8 cellular contexts compared by ENCODE assay signal in genomic region chr3:49701388-49702077, GRCh38. TPM values are rescaled to one million over a fixed set of nuclear protein-coding genes. Genes with fewer than 3 reads are reported as not detected.
A peak's percentile ranks its signal among the peaks of the same experiment; 100 is the strongest.
DNase-seq lines count a peak whose midpoint lies in the region; ATAC-seq and TF ChIP-seq lines count a peak whose summit lies in the region.
"Had no signal": no experiment of that assay in that cellular context is flagged by ENCODE, and none has a peak within 500 bp of the region (broad histone marks: within the 10 kb centered on the region; RNA-seq: fewer than 3 reads in every experiment).

No MANE protein-coding gene starts in this region.

- H3K4me3 ChIP-seq in left ventricle myocardium inferior = no peak overlapping the region
- no peak overlapping the region for H3K4me3 ChIP-seq in right atrium auricular region
- no peak overlapping the region for H3K4me3 ChIP-seq in endodermal cell (ENCODE audit: low read length)
- H3K4me3 ChIP-seq: HAP-1 had no signal

- H3K9me3 ChIP-seq in left ventricle myocardium inferior (replicated peaks) (no peaks in the 10 kb centered on the region), right atrium auricular region (no peaks in the 10 kb centered on the region), endodermal cell (ENCODE audit: control insufficient read depth, low read length) (no peaks in the 10 kb centered on the region)
- H3K9me3 ChIP-seq: HAP-1 had no signal

- H3K27me3 Mint-ChIP-seq in endodermal cell (ENCODE audit: insufficient read depth) = no peaks in the 10 kb centered on the region

- 72 to 87% methylated on average over 7 to 21 of the region's 21 CpGs for WGBS in endodermal cell (ENCODE audit: insufficient coverage in 1 of 2, insufficient read length in 1 of 2), 2 experiments

- H3K36me3 Mint-ChIP-seq in endodermal cell (ENCODE audit: low read depth) = peaks cover 6% of the 10 kb centered on the region

- H3K9me3 Mint-ChIP-seq in endodermal cell = no peaks in the 10 kb centered on the region

- no peaks in the 10 kb centered on the region for H3K4me1 Mint-ChIP-seq in endodermal cell

- H3K27ac Mint-ChIP-seq in endodermal cell = peak overlapping the region; percentile 58

- ATAC-seq in HG02623 (IDR thresholded peaks at IDR 0.05; ENCODE audit: unreplicated experiment) = no peak

- peaks cover 31% of the 10 kb centered on the region for H3K4me1 ChIP-seq in left ventricle myocardium inferior
- peaks cover 0 to 14% of the 10 kb centered on the region in 2 donors for H3K4me1 ChIP-seq in right atrium auricular region
- H3K4me1 ChIP-seq in endodermal cell (ENCODE audit: control insufficient read depth, insufficient read depth, low read length) = no peaks in the 10 kb centered on the region
- H3K4me1 ChIP-seq: HAP-1 had no signal

- TF ChIP-seq CTCF in left ventricle myocardium inferior (IDR thresholded peaks at IDR 0.05; ENCODE audit: borderline replicate concordance) (peak; percentile 46), right atrium auricular region (IDR thresholded peaks at IDR 0.05) (peak in 1 of 2 donors; percentile 31), endodermal cell (conservative IDR thresholded peaks at IDR 0.05) (peak; percentile 72)

- H3K27ac ChIP-seq in left ventricle myocardium inferior (replicated peaks) = no peak overlapping the region
- H3K27ac ChIP-seq in right atrium auricular region = no peak overlapping the region
- H3K27ac ChIP-seq in endodermal cell (ENCODE audit: low read depth, low read length) = peak overlapping the region; percentile 22

- no peak overlapping the region for H3K9ac ChIP-seq in endodermal cell (ENCODE audit: extremely low read depth, low read length, poor library complexity, severe bottlenecking)

- no peak for DNase-seq in left ventricle myocardium inferior
- DNase-seq in right atrium auricular region (ENCODE audit: low spot score) = no peak
- peak; percentile 89 for DNase-seq in endodermal cell
- DNase-seq in SW480 (ENCODE audit: low spot score) = no peak
- no peak for DNase-seq in stimulated activated naive CD4-positive, alpha-beta T cell (lab: John Stamatoyannopoulos, UW)
- DNase-seq: MV-4-11 had no signal

- H3K36me3 ChIP-seq in left ventricle myocardium inferior = peaks cover 77% of the 10 kb centered on the region
- peaks cover 36% of the 10 kb centered on the region for H3K36me3 ChIP-seq in right atrium auricular region
- H3K36me3 ChIP-seq in endodermal cell (ENCODE audit: control insufficient read depth, insufficient read depth, low read length) = peaks cover 5% of the 10 kb centered on the region

- intact Hi-C loops in left ventricle myocardium inferior (cut with micrococcal nuclease) = no loop called here

- H3K27me3 ChIP-seq in left ventricle myocardium inferior (ENCODE audit: low read depth) (no peaks in the 10 kb centered on the region), right atrium auricular region (no peaks in the 10 kb centered on the region), endodermal cell (ENCODE audit: control insufficient read depth, insufficient read depth, low read length, poor library complexity, severe bottlenecking) (no peaks in the 10 kb centered on the region)

- no peak overlapping the region for H3K4me3 Mint-ChIP-seq in endodermal cell

RNA-seq across cellular contexts. Expression of gene RNF123, which starts 12.2 kb away (rescaled TPM):
- total RNA-seq in left ventricle myocardium inferior (48.6 TPM), right atrium auricular region (10 to 100 TPM; 29.1 to 29.8 TPM), endodermal cell (10 to 100 TPM; 47.3 to 47.6 TPM)
- polyA plus RNA-seq in endodermal cell (2013, experiment 1 of 2) = 38.6 TPM
- polyA plus RNA-seq in endodermal cell (2013, experiment 2 of 2) = 33.5 TPM

RNA-seq across cellular contexts. Expression of gene MST1, which starts 12.3 kb away (rescaled TPM):
- 5.4 TPM for total RNA-seq in left ventricle myocardium inferior
- total RNA-seq in right atrium auricular region = 1 to 10 TPM; 3.9 to 8.0 TPM
- 10 to 100 TPM; 30.8 to 35.5 TPM for total RNA-seq in endodermal cell
- 21.9 TPM for polyA plus RNA-seq in endodermal cell (2013, experiment 1 of 2)
- 17.2 TPM for polyA plus RNA-seq in endodermal cell (2013, experiment 2 of 2)

RNA-seq across cellular contexts. Expression of gene AMIGO3, which starts 18.0 kb away (rescaled TPM):
- total RNA-seq in left ventricle myocardium inferior (not detected), right atrium auricular region (1 to 10 TPM in 1 of 2 donors, under 1 TPM in 1; 0.44 to 1.1 TPM), endodermal cell (1 to 10 TPM; 1.4 to 3.0 TPM)
- 1.5 TPM for polyA plus RNA-seq in endodermal cell (2013, experiment 1 of 2)
- polyA plus RNA-seq in endodermal cell (2013, experiment 2 of 2) = 1.7 TPM

RNA-seq across cellular contexts. Expression of gene GMPPB, which starts 22.2 kb away (rescaled TPM):
- total RNA-seq in left ventricle myocardium inferior (15.1 TPM), right atrium auricular region (10 to 100 TPM; 12.0 to 21.7 TPM), endodermal cell (10 to 100 TPM; 35.5 to 38.2 TPM)
- polyA plus RNA-seq in endodermal cell (2013, experiment 1 of 2) = 20.3 TPM
- 19.3 TPM for polyA plus RNA-seq in endodermal cell (2013, experiment 2 of 2)

RNA-seq across cellular contexts. Expression of gene APEH, which starts 27.4 kb away (rescaled TPM):
- total RNA-seq in left ventricle myocardium inferior = 99.0 TPM
- 10 to 100 TPM; 61.1 to 67.5 TPM for total RNA-seq in right atrium auricular region
- total RNA-seq in endodermal cell = 100 to 1,000 TPM; 188 to 216 TPM
- polyA plus RNA-seq in endodermal cell (2013, experiment 1 of 2) = 90.5 TPM
- polyA plus RNA-seq in endodermal cell (2013, experiment 2 of 2) = 84.2 TPM
